20 cellular contexts compared by ENCODE assay signal in the genomic region with DNA sequence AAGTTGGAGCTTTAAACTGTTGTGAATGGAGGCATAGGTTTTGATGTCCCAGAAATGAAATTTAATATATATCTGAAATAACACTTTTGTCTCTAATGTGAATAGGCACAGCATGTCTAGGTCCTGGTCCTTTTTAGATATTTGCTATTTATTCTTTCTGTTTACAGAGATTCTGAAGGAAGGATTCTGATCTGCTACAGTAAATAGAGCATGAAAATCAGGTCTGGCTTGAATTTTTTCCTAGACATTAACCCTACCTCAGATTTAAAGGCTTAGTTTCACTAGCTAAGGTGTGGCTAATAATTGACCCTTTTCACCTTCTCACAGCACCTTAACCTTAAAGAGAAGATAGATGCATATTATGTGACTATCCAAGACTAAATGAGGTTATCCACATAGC. TPM values are rescaled to one million over a fixed set of nuclear protein-coding genes. Genes with fewer than 3 reads are reported as not detected.
DNase-seq lines count a peak whose midpoint lies in the region; ATAC-seq and FAIRE-seq lines count a peak whose summit lies in the region.
"Had no signal": no experiment of that assay in that cellular context is flagged by ENCODE, and none has a peak within 500 bp of the region (broad histone marks: within the 10 kb centered on the region; RNA-seq: fewer than 3 reads in every experiment).

No MANE protein-coding gene starts in this region.

- CTCF ChIA-PET in T-cell (lab: Charles Lee), result no interaction called here

- DNase-seq in G401 (ENCODE audit: low spot score) (peak; percentile 78), cerebellar cortex (ENCODE audit: low spot score) (peak; percentile 77), T-cell (no peak), NCI-H774 (lab: John Stamatoyannopoulos, UW) (no peak)
- DNase-seq: AML-193; Caco-2; Calu3; CD4-positive, alpha-beta T cell; CD8-positive, alpha-beta T cell; DMS79 treated with DMSO at 0.1 percent for 48 hours; GDM1 had no signal

- no peak overlapping the region for H3K27ac Mint-ChIP-seq in T-cell
- H3K27ac Mint-ChIP-seq: B cell; CD4-positive, alpha-beta T cell; CD8-positive, alpha-beta T cell had no signal

- in situ Hi-C loops in G401 (cut with HindIII; ENCODE audit: low sequenced_read_pairs), result no loop called here

- H3K27me3 Mint-ChIP-seq in T-cell, result no peaks in the 10 kb centered on the region
- H3K27me3 Mint-ChIP-seq: B cell; CD4-positive, alpha-beta T cell had no signal

- POLR2A ChIA-PET in T-cell (lab: Charles Lee), result no interaction called here

- peak; percentile 98 for FAIRE-seq in islet of Langerhans (lab: Jason Lieb, UNC)
- FAIRE-seq: A549, GM12878, GM12892, GM18507, GM19239 had no signal

- H3K9me3 Mint-ChIP-seq in T-cell, result peaks cover 0 to 7% (median 3%) of the 10 kb centered on the region in 3 donors
- H3K9me3 Mint-ChIP-seq: CD8-positive, alpha-beta T cell had no signal

- H3K4me3 Mint-ChIP-seq in T-cell, result no peak overlapping the region
- H3K4me3 Mint-ChIP-seq: B cell; CD4-positive, alpha-beta T cell; CD8-positive, alpha-beta T cell had no signal

- no peaks in the 10 kb centered on the region for H3K36me3 Mint-ChIP-seq in T-cell
- H3K36me3 Mint-ChIP-seq: CD8-positive, alpha-beta T cell had no signal

- ATAC-seq in GM18861 (IDR thresholded peaks at IDR 0.05; ENCODE audit: unreplicated experiment) (no peak), T-cell (replicated peaks in 1 of 4) (no peak)
- ATAC-seq: A549; CD8-positive, alpha-beta T cell; GM12878 had no signal

- H3K4me1 Mint-ChIP-seq in T-cell, result peaks cover 0 to 6% (median 6%) of the 10 kb centered on the region in 3 donors

RNA-seq across cellular contexts. Expression of a gene that starts 48.0 kb away (rescaled TPM):
- not detected in 2 replicates for total RNA-seq in G401 (2014; rRNA removed; shearing (Covaris generic))
- not detected for total RNA-seq in T-cell
- total RNA-seq: A172; B cell; Caco-2; CD4-positive, alpha-beta T cell; CD8-positive, alpha-beta T cell; GM12878 had no signal

Comparison
In these comparisons a context has a peak if more than half of its experiments do, and no peak if none do; other contexts are left out.
1. DNase-seq: peak in G401 (single experiment) and cerebellar cortex (single experiment); none in T-cell (0 of 34) and NCI-H774 (single experiment).